2 cellular contexts compared by ENCODE assay signal in genomic region chr14:94365624-94366023, GRCh38.
A peak's percentile ranks its signal among the peaks of the same experiment; 100 is the strongest.
TF ChIP-seq lines count a peak whose summit lies in the region.

No MANE protein-coding gene starts in this region.

TF ChIP-seq in HEK293, 187 proteins besides CTCF, POLR2A, EP300 and RAD21:
- TF ChIP-seq ZNF837 (tag by site-specific recombination; IDR thresholded peaks at IDR 0.05) (no peak), ZNF239 (tag by site-specific recombination; IDR thresholded peaks at IDR 0.05) (peak; percentile 85), ZNF776 (tag by site-specific recombination; IDR thresholded peaks at IDR 0.05; ENCODE audit: borderline replicate concordance) (no peak)

TF ChIP-seq in K562, 482 proteins besides CTCF, POLR2A, EP300 and RAD21:
- peak; percentile 31 for TF ChIP-seq RBM25 (IDR thresholded peaks at IDR 0.05; ENCODE audit: low read depth, low read length, severe bottlenecking)
- TF ChIP-seq MECOM (CRISPR knock-in tag; IDR thresholded peaks at IDR 0.05), result no peak
- TF ChIP-seq ZNF239 (CRISPR knock-in tag; IDR thresholded peaks at IDR 0.05), result peak; percentile 85
- no peak for TF ChIP-seq HDAC8 (tag; IDR thresholded peaks at IDR 0.05)
- TF ChIP-seq TCF3 (CRISPR knock-in tag; IDR thresholded peaks at IDR 0.05), result no peak
